9 cellular contexts compared by ENCODE assay signal in genomic region chr3:10783360-10784346, GRCh38. TPM values are rescaled to one million over a fixed set of nuclear protein-coding genes. Genes with fewer than 3 reads are reported as not detected.
A peak's percentile ranks its signal among the peaks of the same experiment; 100 is the strongest.
DNase-seq lines count a peak whose midpoint lies in the region; ATAC-seq and TF ChIP-seq lines count a peak whose summit lies in the region.
"Had no signal": no experiment of that assay in that cellular context is flagged by ENCODE, and none has a peak within 500 bp of the region (broad histone marks: within the 10 kb centered on the region; RNA-seq: fewer than 3 reads in every experiment).

No MANE protein-coding gene starts in this region.

- no peak overlapping the region for H3K4me3 ChIP-seq in HFF-Myc (replicated peaks; ENCODE audit: low read depth, low read length)
- H3K4me3 ChIP-seq in SU-DHL-6 (ENCODE audit: insufficient read depth, low read length, poor library complexity, severe bottlenecking): no peak overlapping the region
- H3K4me3 ChIP-seq in fibroblast of villous mesenchyme (ENCODE audit: low read depth, low read length): no peak overlapping the region
- no peak overlapping the region for H3K4me3 ChIP-seq in psoas muscle

- peak in 2 of 4 donors; percentile 53 to 59 for ATAC-seq in psoas muscle

- H3K9me2 ChIP-seq in SU-DHL-6 (replicated peaks; ENCODE audit: insufficient read depth, low read length): no peaks in the 10 kb centered on the region

- no peak overlapping the region for H3K4me2 ChIP-seq in SU-DHL-6 (ENCODE audit: low read depth, low read length, poor library complexity, severe bottlenecking)

- H3K4me1 ChIP-seq in psoas muscle: no peaks in the 10 kb centered on the region

- H3K36me3 ChIP-seq in SU-DHL-6 (ENCODE audit: low read length): no peaks in the 10 kb centered on the region
- H3K36me3 ChIP-seq in psoas muscle (ENCODE audit: insufficient read depth in 1 of 2, low read depth in 1 of 2): no peaks in the 10 kb centered on the region

- no peaks in the 10 kb centered on the region for H3K27me3 ChIP-seq in SU-DHL-6 (ENCODE audit: low read length)
- H3K27me3 ChIP-seq in psoas muscle (ENCODE audit: insufficient read depth in 3 of 3, low read length in 2 of 3): peaks cover 0 to 15% (median 4%) of the 10 kb centered on the region in 3 donors

- no peak overlapping the region for H3K27ac ChIP-seq in SU-DHL-6 (ENCODE audit: low read depth, low read length)
- H3K27ac ChIP-seq in psoas muscle: no peak overlapping the region

- DNase-seq in NCI-H524 (lab: John Stamatoyannopoulos, UW) (peak; percentile 8 to 22), NCI-H524 treated with DMSO at 0.1 percent for 48 hours (lab: John Stamatoyannopoulos, UW) (no peak), HFF-Myc (ENCODE audit: extremely low read depth, low read depth) (no peak), fibroblast of villous mesenchyme (ENCODE audit: low read depth) (peak; percentile 26), psoas muscle (no peak), OCI-M2 (lab: John Stamatoyannopoulos, UW; ENCODE audit: unreplicated experiment) (no peak), ureter (ENCODE audit: low spot score) (no peak)
- DNase-seq: activated T-cell treated with anti-CD3 and anti-CD28 coated beads, Interleukin-2, amount 50 U/mL, for 4 hours had no signal

- peak; percentile 75 for TF ChIP-seq CTCF in HFF-Myc (IDR thresholded peaks at IDR 0.05; ENCODE audit: low read depth, low read length, missing control alignments)
- peak; percentile 66 for TF ChIP-seq CTCF in SU-DHL-6 (IDR thresholded peaks at IDR 0.05; ENCODE audit: insufficient read depth, low read length, poor library complexity, severe bottlenecking)
- peak; percentile 83 for TF ChIP-seq CTCF in fibroblast of villous mesenchyme (IDR thresholded peaks at IDR 0.05; ENCODE audit: insufficient read depth, low read depth, low read length)
- TF ChIP-seq CTCF in psoas muscle (IDR thresholded peaks at IDR 0.05): peak; percentile 75

- H3K9me3 ChIP-seq in SU-DHL-6 (ENCODE audit: insufficient read depth, low read length) (no peaks in the 10 kb centered on the region), psoas muscle (no peaks in the 10 kb centered on the region)

- 21 to 22% (median 22%) methylated on average over 5 of the region's 5 CpGs for WGBS in psoas muscle, 3 donors

- no peak overlapping the region for H3K9ac ChIP-seq in SU-DHL-6 (ENCODE audit: low read length)

- intact Hi-C loops in psoas muscle (cut with DNase I): no loop called here

- H4K20me1 ChIP-seq in SU-DHL-6 (ENCODE audit: low read depth, low read length): no peaks in the 10 kb centered on the region

- H3K79me2 ChIP-seq in SU-DHL-6 (ENCODE audit: insufficient read depth, low read length): no peaks in the 10 kb centered on the region

- no peak overlapping the region for H2AFZ ChIP-seq in SU-DHL-6 (ENCODE audit: low read depth, low read length, severe bottlenecking)

- H3F3A ChIP-seq in SU-DHL-6 (ENCODE audit: insufficient read depth): no peaks in the 10 kb centered on the region

RNA-seq across cellular contexts. Expression of gene SLC6A11, which starts 32.4 kb away (rescaled TPM):
- not detected in 2 replicates for total RNA-seq in fibroblast of villous mesenchyme
- total RNA-seq in psoas muscle: not detected
- polyA plus RNA-seq in psoas muscle: under 1 TPM in 1 of 3 donors, not detected in 2; 0.06 TPM
- total RNA-seq in ureter: 4.1 TPM
- total RNA-seq: activated T-cell treated with anti-CD3 and anti-CD28 coated beads, Interleukin-2, amount 50 U/mL, for 4 hours had no signal

Comparison
In these comparisons a context has a peak if more than half of its experiments do, and no peak if none do; other contexts are left out.
1. DNase-seq: peak in NCI-H524 (2 of 2) and fibroblast of villous mesenchyme (single experiment); none in NCI-H524 treated with DMSO at 0.1 percent for 48 hours (single experiment), HFF-Myc (single experiment), psoas muscle (0 of 2), OCI-M2 (single experiment) and ureter (single experiment).
2. Peak in every context shown above with its lines, with median percentiles within 50 percentile points of each other: CTCF ChIP-seq.